ENCODE assay signal across 8 cellular contexts in the genomic region with DNA sequence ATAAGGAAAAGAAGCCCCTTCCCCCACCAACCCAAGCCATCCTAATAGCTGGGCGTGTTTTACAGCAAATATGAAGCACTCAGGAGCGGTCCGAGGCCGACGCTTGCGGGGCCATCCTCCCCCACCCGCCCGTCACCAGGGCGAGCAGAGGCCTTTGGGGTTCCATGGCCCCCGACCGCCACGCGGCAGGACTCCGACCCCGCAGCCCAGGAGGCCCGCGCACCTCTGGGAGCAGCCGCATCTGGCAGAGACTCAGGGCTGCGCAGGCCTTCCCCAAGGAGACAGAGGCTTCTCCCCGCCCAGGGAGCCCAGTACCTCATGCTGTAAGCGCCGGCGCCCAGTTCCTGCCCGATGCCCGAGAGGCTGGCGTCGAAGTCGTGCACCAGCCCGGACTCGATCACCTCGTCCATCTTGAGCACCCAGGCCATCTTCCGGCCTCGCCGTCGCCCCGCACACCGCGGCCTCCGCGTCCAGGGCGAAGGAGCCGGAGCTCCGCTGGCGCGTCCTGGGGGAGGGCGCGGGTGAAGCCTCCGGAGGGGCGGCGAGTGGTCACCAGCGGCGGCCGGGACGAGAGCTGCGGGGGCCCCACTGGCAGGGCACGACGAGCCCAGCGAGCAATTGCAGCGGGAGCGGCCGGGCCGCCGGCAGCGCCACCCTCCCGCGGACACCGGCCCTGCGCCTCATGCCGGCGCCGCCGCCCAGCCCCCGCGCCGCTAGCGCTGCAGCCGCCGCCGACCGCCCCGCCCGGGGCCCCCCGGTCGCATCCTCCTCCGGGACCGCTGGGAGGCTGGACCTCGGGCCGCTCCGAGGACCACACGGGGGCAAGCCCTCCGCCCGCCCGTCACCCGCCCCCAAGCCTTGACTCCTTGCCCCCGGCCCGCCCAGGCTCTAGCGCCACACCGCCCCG. TPM values are rescaled to one million over a fixed set of nuclear protein-coding genes. Genes with fewer than 3 reads are reported as not detected.
DNase-seq lines count a peak whose midpoint lies in the region; ATAC-seq, FAIRE-seq and TF ChIP-seq lines count a peak whose summit lies in the region.

No MANE protein-coding gene starts in this region.

- peak in 2 of 4 donors; percentile 57 to 74 for TF ChIP-seq POLR2A in upper lobe of left lung (IDR thresholded peaks at IDR 0.05)

- no peaks in the 10 kb centered on the region for H3K36me3 ChIP-seq in upper lobe of left lung

- TF ChIP-seq CTCF in omental fat pad (IDR thresholded peaks at IDR 0.05) (no peak), upper lobe of left lung (IDR thresholded peaks at IDR 0.05) (peak; percentile 14 to 72 (median 60))

- H3K27me3 Mint-ChIP-seq in activated naive CD4-positive, alpha-beta T cell treated with anti-CD3 and anti-CD28 coated beads, Interleukin-2, amount 10 ng/mL, durations not matched to agents 7 days and 5 days = no peaks in the 10 kb centered on the region

- CTCF ChIA-PET in activated naive CD4-positive, alpha-beta T cell treated with anti-CD3 and anti-CD28 coated beads, Interleukin-2, amount 10 ng/mL, durations not matched to agents 7 days and 5 days (lab: Charles Lee) = interaction anchor here (1.1 to 1.3 kb wide), 2 partner anchors 11 to 308 kb away, joined by 5 to 6 read pairs; no protein-coding TSS in a partner anchor

- intact Hi-C loops in head of caudate nucleus (cut with DNase I) = loop anchor here (5.0 to 10.0 kb wide), 4 partner anchors 218 to 358 kb away; a partner anchor contains a TSS

- FAIRE-seq in GM18507 (lab: Jason Lieb, UNC) = no peak

- ATAC-seq in HG02973 (IDR thresholded peaks at IDR 0.05; ENCODE audit: unreplicated experiment) (peak; percentile 20), omental fat pad (ENCODE audit: low FRiP score) (peak; percentile 58), upper lobe of left lung (ENCODE audit: low FRiP score in 2 of 2) (peak in 1 of 2 donors; percentile 60)

- H3K36me3 Mint-ChIP-seq in activated naive CD4-positive, alpha-beta T cell treated with anti-CD3 and anti-CD28 coated beads, Interleukin-2, amount 10 ng/mL, durations not matched to agents 7 days and 5 days = peaks cover 11% of the 10 kb centered on the region

- H3K9me3 ChIP-seq in upper lobe of left lung = no peaks in the 10 kb centered on the region

- peak overlapping the region; percentile 92 to 99 (median 94) for H3K27ac ChIP-seq in upper lobe of left lung

- TF ChIP-seq EP300 in upper lobe of left lung (IDR thresholded peaks at IDR 0.05) = peak in 1 of 4 donors; percentile 5

- H3K4me3 ChIP-seq in upper lobe of left lung = peak overlapping the region; percentile 64 to 93 (median 88)

- peaks cover 52% of the 10 kb centered on the region for H3K4me1 Mint-ChIP-seq in activated naive CD4-positive, alpha-beta T cell treated with anti-CD3 and anti-CD28 coated beads, Interleukin-2, amount 10 ng/mL, durations not matched to agents 7 days and 5 days

- DNase-seq in AG08396 (ENCODE audit: low spot score) (peak; percentile 79), GM18507 (ENCODE audit: extremely low spot score, insufficient read length, low read depth) (peak; percentile 22), RPMI7951 (ENCODE audit: low read depth) (peak; percentile 45), head of caudate nucleus (peak in 41 of 42 donors; percentile 8 to 69 (median 40)), omental fat pad (ENCODE audit: low spot score) (no peak), upper lobe of left lung (peak in 1 of 2 donors; percentile 57)
- peak; percentile 67 for DNase-seq in activated naive CD4-positive, alpha-beta T cell treated with anti-CD3 and anti-CD28 coated beads, Interleukin-2, amount 10 ng/mL, durations not matched to agents 7 days and 5 days

- H3K9me3 Mint-ChIP-seq in activated naive CD4-positive, alpha-beta T cell treated with anti-CD3 and anti-CD28 coated beads, Interleukin-2, amount 10 ng/mL, durations not matched to agents 7 days and 5 days = no peaks in the 10 kb centered on the region

- H3K27ac Mint-ChIP-seq in activated naive CD4-positive, alpha-beta T cell treated with anti-CD3 and anti-CD28 coated beads, Interleukin-2, amount 10 ng/mL, durations not matched to agents 7 days and 5 days = peak overlapping the region; percentile 100

- H3K4me1 ChIP-seq in upper lobe of left lung = peaks cover 33 to 48% (median 40%) of the 10 kb centered on the region in 4 donors

- H3K27me3 ChIP-seq in upper lobe of left lung = no peaks in the 10 kb centered on the region

- WGBS in upper lobe of left lung, 2 donors = 0 to 2% methylated on average over 14 to 23 of the region's 99 CpGs

- peak overlapping the region; percentile 98 for H3K4me3 Mint-ChIP-seq in activated naive CD4-positive, alpha-beta T cell treated with anti-CD3 and anti-CD28 coated beads, Interleukin-2, amount 10 ng/mL, durations not matched to agents 7 days and 5 days

RNA-seq across cellular contexts. Expression of a gene that starts 0.5 kb away (rescaled TPM):
- total RNA-seq in RPMI7951 (2014; rRNA removed; shearing (Covaris generic)) = 30.8 and 32.0 TPM in 2 replicates
- total RNA-seq in omental fat pad (10 to 100 TPM; 45.6 to 77.0 (median 63.0) TPM), upper lobe of left lung (10 to 100 TPM; 60.2 to 81.4 (median 65.8) TPM)

Comparison
In these comparisons a context has a peak if more than half of its experiments do, and no peak if none do; other contexts are left out.
1. CTCF ChIP-seq: peak in upper lobe of left lung (6 of 6); none in omental fat pad (0 of 3).